Comparison of ENCODE assay signal across 26 cellular contexts in genomic region chr1:209132736-209133467, GRCh38.
"Had no signal": no experiment of that assay in that cellular context is flagged by ENCODE, and none has a peak within 500 bp of the region (broad histone marks: within the 10 kb centered on the region; RNA-seq: fewer than 3 reads in every experiment).

No MANE protein-coding gene starts in this region.

- H3K27ac Mint-ChIP-seq: activated CD4-positive, alpha-beta memory T cell treated with anti-CD3 and anti-CD28 coated beads, Interleukin-2, amount 10 ng/mL, durations not matched to agents 7 days and 5 days; activated CD4-positive, alpha-beta T cell treated with anti-CD3 and anti-CD28 coated beads for 36 hours; activated naive CD4-positive, alpha-beta T cell treated with anti-CD3 and anti-CD28 coated beads for 36 hours; activated naive CD8-positive, alpha-beta T cell; activated T-helper 17 cell treated with anti-CD3 and anti-CD28 coated beads, Interleukin-2, amount 50 U/mL, for 72 hours had no signal

- DNase-seq: activated CD4-positive, alpha-beta memory T cell treated with anti-CD3 and anti-CD28 coated beads, Interleukin-2, amount 10 ng/mL, durations not matched to agents 7 days and 5 days; activated CD4-positive, alpha-beta T cell treated with anti-CD3 and anti-CD28 coated beads for 36 hours; activated CD4-positive, alpha-beta T cell treated with anti-CD3 and anti-CD28 coated beads, Interleukin-2, amount 50 U/mL, for 1 hour; activated gamma-delta T cell; activated naive CD4-positive, alpha-beta T cell treated with anti-CD3 and anti-CD28 coated beads for 36 hours; activated T-cell treated with anti-CD3 and anti-CD28 coated beads for 4 hours; activated T-cell treated with anti-CD3 and anti-CD28 coated beads, Interleukin-2, amount 50 U/mL, for 48 hours; brain microvascular endothelial cell; Kasumi-1; NCI-H1048; NCI-H146; NCI-H187 treated with DMSO at 0.1 percent for 48 hours; NCI-H2081 treated with DMSO at 0.1 percent for 48 hours; NCI-H2171; NCI-H2227 treated with DMSO at 0.1 percent for 48 hours; NCI-H446 treated with DMSO at 0.1 percent for 48 hours; NCI-H526 treated with DMSO at 0.1 percent for 48 hours; NCI-H82; PC-3; SHP77 treated with DMSO at 0.1 percent for 48 hours; T-helper 1 cell had no signal

- H3K36me3 Mint-ChIP-seq: activated naive CD8-positive, alpha-beta T cell had no signal

- H3K36me3 ChIP-seq: brain microvascular endothelial cell, cardiac muscle cell had no signal

- H3K9me3 Mint-ChIP-seq: activated CD4-positive, alpha-beta memory T cell treated with anti-CD3 and anti-CD28 coated beads, Interleukin-2, amount 10 ng/mL, durations not matched to agents 7 days and 5 days; activated T-helper 17 cell treated with anti-CD3 and anti-CD28 coated beads, Interleukin-2, amount 50 U/mL, for 72 hours had no signal

- H3K4me1 Mint-ChIP-seq: activated CD4-positive, alpha-beta memory T cell treated with anti-CD3 and anti-CD28 coated beads, Interleukin-2, amount 10 ng/mL, durations not matched to agents 7 days and 5 days; activated CD4-positive, alpha-beta T cell treated with anti-CD3 and anti-CD28 coated beads for 36 hours; activated T-helper 17 cell treated with anti-CD3 and anti-CD28 coated beads, Interleukin-2, amount 50 U/mL, for 72 hours had no signal

- ATAC-seq: activated CD4-positive, alpha-beta T cell treated with anti-CD3 and anti-CD28 coated beads for 36 hours; activated T-helper 17 cell treated with anti-CD3 and anti-CD28 coated beads, Interleukin-2, amount 50 U/mL, for 72 hours; K562; PC-3 had no signal

- H3K27ac ChIP-seq: brain microvascular endothelial cell, cardiac muscle cell, VCaP had no signal

- H3K4me3 ChIP-seq: cardiac muscle cell, K562 had no signal

- H3K4me3 Mint-ChIP-seq: activated CD4-positive, alpha-beta memory T cell treated with anti-CD3 and anti-CD28 coated beads, Interleukin-2, amount 10 ng/mL, durations not matched to agents 7 days and 5 days; activated CD4-positive, alpha-beta T cell treated with anti-CD3 and anti-CD28 coated beads for 36 hours; activated naive CD4-positive, alpha-beta T cell treated with anti-CD3 and anti-CD28 coated beads for 36 hours; activated naive CD8-positive, alpha-beta T cell; activated T-helper 17 cell treated with anti-CD3 and anti-CD28 coated beads, Interleukin-2, amount 50 U/mL, for 72 hours had no signal

- H3K27me3 Mint-ChIP-seq: activated CD4-positive, alpha-beta memory T cell treated with anti-CD3 and anti-CD28 coated beads, Interleukin-2, amount 10 ng/mL, durations not matched to agents 7 days and 5 days; activated naive CD8-positive, alpha-beta T cell had no signal

- H3K27me3 ChIP-seq: brain microvascular endothelial cell, cardiac muscle cell had no signal
